1 cellular context compared by ENCODE assay signal in the genomic region with DNA sequence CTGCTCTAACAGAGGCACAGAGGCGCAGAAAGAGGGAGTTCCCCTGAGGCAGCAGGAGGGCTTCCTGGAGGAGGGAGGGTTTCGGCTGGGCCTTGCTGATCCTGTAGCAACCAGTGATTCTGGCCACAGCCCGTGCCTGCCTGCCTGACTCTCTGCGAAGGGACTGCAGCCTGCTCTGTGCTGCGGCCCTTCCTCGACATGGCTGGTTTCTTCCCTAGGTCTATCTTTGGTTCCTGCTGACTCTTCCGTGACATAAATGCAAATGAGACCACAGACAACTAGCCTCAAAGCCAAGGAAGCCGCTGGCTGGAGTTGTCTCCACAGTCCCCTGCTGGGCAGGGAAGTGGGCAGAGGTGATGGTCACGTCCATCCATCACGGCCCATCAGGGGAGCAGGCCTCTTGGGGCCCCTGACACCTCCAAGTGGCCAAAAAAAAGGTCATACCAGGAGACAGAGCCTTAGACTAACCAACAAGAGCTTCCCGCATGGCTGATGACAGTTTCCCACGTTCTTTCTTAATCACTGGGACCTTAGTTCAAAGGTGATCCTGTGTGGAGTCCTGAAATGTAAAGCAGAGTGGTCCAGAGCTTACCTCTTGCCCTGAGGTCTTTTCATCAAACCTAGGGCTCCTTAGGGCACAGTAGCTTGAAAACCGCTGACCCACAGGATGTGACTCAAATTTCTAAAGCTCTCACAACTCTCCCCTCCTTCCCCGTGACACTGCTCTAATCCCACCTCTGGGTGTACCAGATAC.
TF ChIP-seq lines count a peak whose summit lies in the region.

No MANE protein-coding gene starts in this region.

TF ChIP-seq in K562, 482 proteins besides CTCF, POLR2A, EP300 and RAD21 (continued from another document and continues in another):
- TF ChIP-seq, protein P1, sequence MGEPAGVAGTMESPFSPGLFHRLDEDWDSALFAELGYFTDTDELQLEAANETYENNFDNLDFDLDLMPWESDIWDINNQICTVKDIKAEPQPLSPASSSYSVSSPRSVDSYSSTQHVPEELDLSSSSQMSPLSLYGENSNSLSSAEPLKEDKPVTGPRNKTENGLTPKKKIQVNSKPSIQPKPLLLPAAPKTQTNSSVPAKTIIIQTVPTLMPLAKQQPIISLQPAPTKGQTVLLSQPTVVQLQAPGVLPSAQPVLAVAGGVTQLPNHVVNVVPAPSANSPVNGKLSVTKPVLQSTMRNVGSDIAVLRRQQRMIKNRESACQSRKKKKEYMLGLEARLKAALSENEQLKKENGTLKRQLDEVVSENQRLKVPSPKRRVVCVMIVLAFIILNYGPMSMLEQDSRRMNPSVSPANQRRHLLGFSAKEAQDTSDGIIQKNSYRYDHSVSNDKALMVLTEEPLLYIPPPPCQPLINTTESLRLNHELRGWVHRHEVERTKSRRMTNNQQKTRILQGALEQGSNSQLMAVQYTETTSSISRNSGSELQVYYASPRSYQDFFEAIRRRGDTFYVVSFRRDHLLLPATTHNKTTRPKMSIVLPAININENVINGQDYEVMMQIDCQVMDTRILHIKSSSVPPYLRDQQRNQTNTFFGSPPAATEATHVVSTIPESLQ (CRISPR knock-in tag; IDR thresholded peaks at IDR 0.05): no peak
- TF ChIP-seq NCOA2 (IDR thresholded peaks at IDR 0.05; ENCODE audit: partially characterized antibody in 2 of 2): no peak
- TF ChIP-seq CBX1 (IDR thresholded peaks at IDR 0.05; ENCODE audit: low read depth): no peak
- TF ChIP-seq ZNF239 (CRISPR knock-in tag; IDR thresholded peaks at IDR 0.05): no peak
- TF ChIP-seq, protein P2, sequence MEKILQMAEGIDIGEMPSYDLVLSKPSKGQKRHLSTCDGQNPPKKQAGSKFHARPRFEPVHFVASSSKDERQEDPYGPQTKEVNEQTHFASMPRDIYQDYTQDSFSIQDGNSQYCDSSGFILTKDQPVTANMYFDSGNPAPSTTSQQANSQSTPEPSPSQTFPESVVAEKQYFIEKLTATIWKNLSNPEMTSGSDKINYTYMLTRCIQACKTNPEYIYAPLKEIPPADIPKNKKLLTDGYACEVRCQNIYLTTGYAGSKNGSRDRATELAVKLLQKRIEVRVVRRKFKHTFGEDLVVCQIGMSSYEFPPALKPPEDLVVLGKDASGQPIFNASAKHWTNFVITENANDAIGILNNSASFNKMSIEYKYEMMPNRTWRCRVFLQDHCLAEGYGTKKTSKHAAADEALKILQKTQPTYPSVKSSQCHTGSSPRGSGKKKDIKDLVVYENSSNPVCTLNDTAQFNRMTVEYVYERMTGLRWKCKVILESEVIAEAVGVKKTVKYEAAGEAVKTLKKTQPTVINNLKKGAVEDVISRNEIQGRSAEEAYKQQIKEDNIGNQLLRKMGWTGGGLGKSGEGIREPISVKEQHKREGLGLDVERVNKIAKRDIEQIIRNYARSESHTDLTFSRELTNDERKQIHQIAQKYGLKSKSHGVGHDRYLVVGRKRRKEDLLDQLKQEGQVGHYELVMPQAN (IDR thresholded peaks at IDR 0.05; ENCODE audit: borderline replicate concordance): no peak
- TF ChIP-seq CBX3 (IDR thresholded peaks at IDR 0.05; ENCODE audit: borderline replicate concordance in 1 of 2, low read length in 2 of 2): no peak
- TF ChIP-seq ZNF584 (CRISPR knock-in tag; IDR thresholded peaks at IDR 0.05; ENCODE audit: low read depth): peak; percentile 96
- no peak for TF ChIP-seq SREBF2 (CRISPR knock-in tag; IDR thresholded peaks at IDR 0.05)
- TF ChIP-seq, protein P3, sequence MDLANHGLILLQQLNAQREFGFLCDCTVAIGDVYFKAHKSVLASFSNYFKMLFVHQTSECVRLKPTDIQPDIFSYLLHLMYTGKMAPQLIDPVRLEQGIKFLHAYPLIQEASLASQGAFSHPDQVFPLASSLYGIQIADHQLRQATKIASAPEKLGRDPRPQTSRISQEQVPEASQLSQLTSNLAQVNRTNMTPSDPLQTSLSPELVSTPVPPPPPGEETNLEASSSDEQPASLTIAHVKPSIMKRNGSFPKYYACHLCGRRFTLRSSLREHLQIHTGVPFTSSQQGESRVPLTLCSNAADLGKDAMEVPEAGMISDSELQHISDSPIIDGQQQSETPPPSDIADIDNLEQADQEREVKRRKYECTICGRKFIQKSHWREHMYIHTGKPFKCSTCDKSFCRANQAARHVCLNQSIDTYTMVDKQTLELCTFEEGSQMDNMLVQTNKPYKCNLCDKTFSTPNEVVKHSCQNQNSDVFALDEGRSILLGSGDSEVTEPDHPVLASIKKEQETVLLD (IDR thresholded peaks at IDR 0.05): no peak
- no peak for TF ChIP-seq RBM15 (IDR thresholded peaks at IDR 0.05; ENCODE audit: insufficient read depth, low read length)
- no peak for TF ChIP-seq CBFB (CRISPR knock-in tag; IDR thresholded peaks at IDR 0.05)
- TF ChIP-seq, protein P4, sequence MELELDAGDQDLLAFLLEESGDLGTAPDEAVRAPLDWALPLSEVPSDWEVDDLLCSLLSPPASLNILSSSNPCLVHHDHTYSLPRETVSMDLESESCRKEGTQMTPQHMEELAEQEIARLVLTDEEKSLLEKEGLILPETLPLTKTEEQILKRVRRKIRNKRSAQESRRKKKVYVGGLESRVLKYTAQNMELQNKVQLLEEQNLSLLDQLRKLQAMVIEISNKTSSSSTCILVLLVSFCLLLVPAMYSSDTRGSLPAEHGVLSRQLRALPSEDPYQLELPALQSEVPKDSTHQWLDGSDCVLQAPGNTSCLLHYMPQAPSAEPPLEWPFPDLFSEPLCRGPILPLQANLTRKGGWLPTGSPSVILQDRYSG (tag; conservative IDR thresholded peaks at IDR 0.05; ENCODE audit: low read depth): no peak
- TF ChIP-seq, protein P5, sequence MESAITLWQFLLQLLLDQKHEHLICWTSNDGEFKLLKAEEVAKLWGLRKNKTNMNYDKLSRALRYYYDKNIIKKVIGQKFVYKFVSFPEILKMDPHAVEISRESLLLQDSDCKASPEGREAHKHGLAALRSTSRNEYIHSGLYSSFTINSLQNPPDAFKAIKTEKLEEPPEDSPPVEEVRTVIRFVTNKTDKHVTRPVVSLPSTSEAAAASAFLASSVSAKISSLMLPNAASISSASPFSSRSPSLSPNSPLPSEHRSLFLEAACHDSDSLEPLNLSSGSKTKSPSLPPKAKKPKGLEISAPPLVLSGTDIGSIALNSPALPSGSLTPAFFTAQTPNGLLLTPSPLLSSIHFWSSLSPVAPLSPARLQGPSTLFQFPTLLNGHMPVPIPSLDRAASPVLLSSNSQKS (CRISPR knock-in tag; IDR thresholded peaks at IDR 0.05): no peak
- no peak for TF ChIP-seq ATF7 (IDR thresholded peaks at IDR 0.05)
- TF ChIP-seq PHB2 (IDR thresholded peaks at IDR 0.05; ENCODE audit: low read depth): no peak
- no peak for TF ChIP-seq ZKSCAN3 (CRISPR knock-in tag; IDR thresholded peaks at IDR 0.05)
- no peak for TF ChIP-seq MXI1 (IDR thresholded peaks at IDR 0.05; ENCODE audit: low read depth, low read length)
- no peak for TF ChIP-seq TAF7 (tag; IDR thresholded peaks at IDR 0.05)
- TF ChIP-seq, protein P6, sequence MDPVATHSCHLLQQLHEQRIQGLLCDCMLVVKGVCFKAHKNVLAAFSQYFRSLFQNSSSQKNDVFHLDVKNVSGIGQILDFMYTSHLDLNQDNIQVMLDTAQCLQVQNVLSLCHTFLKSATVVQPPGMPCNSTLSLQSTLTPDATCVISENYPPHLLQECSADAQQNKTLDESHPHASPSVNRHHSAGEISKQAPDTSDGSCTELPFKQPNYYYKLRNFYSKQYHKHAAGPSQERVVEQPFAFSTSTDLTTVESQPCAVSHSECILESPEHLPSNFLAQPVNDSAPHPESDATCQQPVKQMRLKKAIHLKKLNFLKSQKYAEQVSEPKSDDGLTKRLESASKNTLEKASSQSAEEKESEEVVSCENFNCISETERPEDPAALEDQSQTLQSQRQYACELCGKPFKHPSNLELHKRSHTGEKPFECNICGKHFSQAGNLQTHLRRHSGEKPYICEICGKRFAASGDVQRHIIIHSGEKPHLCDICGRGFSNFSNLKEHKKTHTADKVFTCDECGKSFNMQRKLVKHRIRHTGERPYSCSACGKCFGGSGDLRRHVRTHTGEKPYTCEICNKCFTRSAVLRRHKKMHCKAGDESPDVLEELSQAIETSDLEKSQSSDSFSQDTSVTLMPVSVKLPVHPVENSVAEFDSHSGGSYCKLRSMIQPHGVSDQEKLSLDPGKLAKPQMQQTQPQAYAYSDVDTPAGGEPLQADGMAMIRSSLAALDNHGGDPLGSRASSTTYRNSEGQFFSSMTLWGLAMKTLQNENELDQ (CRISPR knock-in tag; IDR thresholded peaks at IDR 0.05; ENCODE audit: borderline replicate concordance): no peak
- TF ChIP-seq CCAR2 (IDR thresholded peaks at IDR 0.05; ENCODE audit: low read depth, low read length): no peak
- TF ChIP-seq, protein P7, sequence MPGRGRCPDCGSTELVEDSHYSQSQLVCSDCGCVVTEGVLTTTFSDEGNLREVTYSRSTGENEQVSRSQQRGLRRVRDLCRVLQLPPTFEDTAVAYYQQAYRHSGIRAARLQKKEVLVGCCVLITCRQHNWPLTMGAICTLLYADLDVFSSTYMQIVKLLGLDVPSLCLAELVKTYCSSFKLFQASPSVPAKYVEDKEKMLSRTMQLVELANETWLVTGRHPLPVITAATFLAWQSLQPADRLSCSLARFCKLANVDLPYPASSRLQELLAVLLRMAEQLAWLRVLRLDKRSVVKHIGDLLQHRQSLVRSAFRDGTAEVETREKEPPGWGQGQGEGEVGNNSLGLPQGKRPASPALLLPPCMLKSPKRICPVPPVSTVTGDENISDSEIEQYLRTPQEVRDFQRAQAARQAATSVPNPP (IDR thresholded peaks at IDR 0.05; ENCODE audit: borderline replicate concordance, insufficient read depth, insufficient read length): no peak
- no peak for TF ChIP-seq THRAP3 (IDR thresholded peaks at IDR 0.05; ENCODE audit: borderline replicate concordance)
- TF ChIP-seq ZC3H4 (CRISPR knock-in tag; IDR thresholded peaks at IDR 0.05; ENCODE audit: borderline replicate concordance): no peak
- TF ChIP-seq, protein P8, sequence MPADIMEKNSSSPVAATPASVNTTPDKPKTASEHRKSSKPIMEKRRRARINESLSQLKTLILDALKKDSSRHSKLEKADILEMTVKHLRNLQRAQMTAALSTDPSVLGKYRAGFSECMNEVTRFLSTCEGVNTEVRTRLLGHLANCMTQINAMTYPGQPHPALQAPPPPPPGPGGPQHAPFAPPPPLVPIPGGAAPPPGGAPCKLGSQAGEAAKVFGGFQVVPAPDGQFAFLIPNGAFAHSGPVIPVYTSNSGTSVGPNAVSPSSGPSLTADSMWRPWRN (IDR thresholded peaks at IDR 0.05; ENCODE audit: low read depth): no peak
- TF ChIP-seq, protein P9, sequence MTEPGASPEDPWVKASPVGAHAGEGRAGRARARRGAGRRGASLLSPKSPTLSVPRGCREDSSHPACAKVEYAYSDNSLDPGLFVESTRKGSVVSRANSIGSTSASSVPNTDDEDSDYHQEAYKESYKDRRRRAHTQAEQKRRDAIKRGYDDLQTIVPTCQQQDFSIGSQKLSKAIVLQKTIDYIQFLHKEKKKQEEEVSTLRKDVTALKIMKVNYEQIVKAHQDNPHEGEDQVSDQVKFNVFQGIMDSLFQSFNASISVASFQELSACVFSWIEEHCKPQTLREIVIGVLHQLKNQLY (CRISPR knock-in tag; conservative IDR thresholded peaks at IDR 0.05): no peak
- TF ChIP-seq, protein P10, sequence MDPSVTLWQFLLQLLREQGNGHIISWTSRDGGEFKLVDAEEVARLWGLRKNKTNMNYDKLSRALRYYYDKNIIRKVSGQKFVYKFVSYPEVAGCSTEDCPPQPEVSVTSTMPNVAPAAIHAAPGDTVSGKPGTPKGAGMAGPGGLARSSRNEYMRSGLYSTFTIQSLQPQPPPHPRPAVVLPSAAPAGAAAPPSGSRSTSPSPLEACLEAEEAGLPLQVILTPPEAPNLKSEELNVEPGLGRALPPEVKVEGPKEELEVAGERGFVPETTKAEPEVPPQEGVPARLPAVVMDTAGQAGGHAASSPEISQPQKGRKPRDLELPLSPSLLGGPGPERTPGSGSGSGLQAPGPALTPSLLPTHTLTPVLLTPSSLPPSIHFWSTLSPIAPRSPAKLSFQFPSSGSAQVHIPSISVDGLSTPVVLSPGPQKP (CRISPR knock-in tag; IDR thresholded peaks at IDR 0.05): no peak
- TF ChIP-seq, protein P11, sequence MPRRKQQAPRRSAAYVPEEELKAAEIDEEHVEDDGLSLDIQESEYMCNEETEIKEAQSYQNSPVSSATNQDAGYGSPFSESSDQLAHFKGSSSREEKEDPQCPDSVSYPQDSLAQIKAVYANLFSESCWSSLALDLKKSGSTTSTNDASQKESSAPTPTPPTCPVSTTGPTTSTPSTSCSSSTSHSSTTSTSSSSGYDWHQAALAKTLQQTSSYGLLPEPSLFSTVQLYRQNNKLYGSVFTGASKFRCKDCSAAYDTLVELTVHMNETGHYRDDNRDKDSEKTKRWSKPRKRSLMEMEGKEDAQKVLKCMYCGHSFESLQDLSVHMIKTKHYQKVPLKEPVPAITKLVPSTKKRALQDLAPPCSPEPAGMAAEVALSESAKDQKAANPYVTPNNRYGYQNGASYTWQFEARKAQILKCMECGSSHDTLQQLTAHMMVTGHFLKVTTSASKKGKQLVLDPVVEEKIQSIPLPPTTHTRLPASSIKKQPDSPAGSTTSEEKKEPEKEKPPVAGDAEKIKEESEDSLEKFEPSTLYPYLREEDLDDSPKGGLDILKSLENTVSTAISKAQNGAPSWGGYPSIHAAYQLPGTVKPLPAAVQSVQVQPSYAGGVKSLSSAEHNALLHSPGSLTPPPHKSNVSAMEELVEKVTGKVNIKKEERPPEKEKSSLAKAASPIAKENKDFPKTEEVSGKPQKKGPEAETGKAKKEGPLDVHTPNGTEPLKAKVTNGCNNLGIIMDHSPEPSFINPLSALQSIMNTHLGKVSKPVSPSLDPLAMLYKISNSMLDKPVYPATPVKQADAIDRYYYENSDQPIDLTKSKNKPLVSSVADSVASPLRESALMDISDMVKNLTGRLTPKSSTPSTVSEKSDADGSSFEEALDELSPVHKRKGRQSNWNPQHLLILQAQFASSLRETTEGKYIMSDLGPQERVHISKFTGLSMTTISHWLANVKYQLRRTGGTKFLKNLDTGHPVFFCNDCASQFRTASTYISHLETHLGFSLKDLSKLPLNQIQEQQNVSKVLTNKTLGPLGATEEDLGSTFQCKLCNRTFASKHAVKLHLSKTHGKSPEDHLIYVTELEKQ (CRISPR knock-in tag; IDR thresholded peaks at IDR 0.05): no peak
- no peak for TF ChIP-seq ASH1L (IDR thresholded peaks at IDR 0.05; ENCODE audit: borderline replicate concordance, low read depth, partially characterized antibody)
- TF ChIP-seq, protein P12, sequence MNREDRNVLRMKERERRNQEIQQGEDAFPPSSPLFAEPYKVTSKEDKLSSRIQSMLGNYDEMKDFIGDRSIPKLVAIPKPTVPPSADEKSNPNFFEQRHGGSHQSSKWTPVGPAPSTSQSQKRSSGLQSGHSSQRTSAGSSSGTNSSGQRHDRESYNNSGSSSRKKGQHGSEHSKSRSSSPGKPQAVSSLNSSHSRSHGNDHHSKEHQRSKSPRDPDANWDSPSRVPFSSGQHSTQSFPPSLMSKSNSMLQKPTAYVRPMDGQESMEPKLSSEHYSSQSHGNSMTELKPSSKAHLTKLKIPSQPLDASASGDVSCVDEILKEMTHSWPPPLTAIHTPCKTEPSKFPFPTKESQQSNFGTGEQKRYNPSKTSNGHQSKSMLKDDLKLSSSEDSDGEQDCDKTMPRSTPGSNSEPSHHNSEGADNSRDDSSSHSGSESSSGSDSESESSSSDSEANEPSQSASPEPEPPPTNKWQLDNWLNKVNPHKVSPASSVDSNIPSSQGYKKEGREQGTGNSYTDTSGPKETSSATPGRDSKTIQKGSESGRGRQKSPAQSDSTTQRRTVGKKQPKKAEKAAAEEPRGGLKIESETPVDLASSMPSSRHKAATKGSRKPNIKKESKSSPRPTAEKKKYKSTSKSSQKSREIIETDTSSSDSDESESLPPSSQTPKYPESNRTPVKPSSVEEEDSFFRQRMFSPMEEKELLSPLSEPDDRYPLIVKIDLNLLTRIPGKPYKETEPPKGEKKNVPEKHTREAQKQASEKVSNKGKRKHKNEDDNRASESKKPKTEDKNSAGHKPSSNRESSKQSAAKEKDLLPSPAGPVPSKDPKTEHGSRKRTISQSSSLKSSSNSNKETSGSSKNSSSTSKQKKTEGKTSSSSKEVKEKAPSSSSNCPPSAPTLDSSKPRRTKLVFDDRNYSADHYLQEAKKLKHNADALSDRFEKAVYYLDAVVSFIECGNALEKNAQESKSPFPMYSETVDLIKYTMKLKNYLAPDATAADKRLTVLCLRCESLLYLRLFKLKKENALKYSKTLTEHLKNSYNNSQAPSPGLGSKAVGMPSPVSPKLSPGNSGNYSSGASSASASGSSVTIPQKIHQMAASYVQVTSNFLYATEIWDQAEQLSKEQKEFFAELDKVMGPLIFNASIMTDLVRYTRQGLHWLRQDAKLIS (CRISPR knock-in tag; IDR thresholded peaks at IDR 0.05): no peak
- no peak for TF ChIP-seq GABPB1 (CRISPR knock-in tag; IDR thresholded peaks at IDR 0.05)
- no peak for TF ChIP-seq GATAD2A (IDR thresholded peaks at IDR 0.05)
